In genomic region chr14:59254146-59254910, GRCh38 we compare ENCODE assay signal across 8 cellular contexts.
DNase-seq lines count a peak whose midpoint lies in the region; FAIRE-seq and TF ChIP-seq lines count a peak whose summit lies in the region.

No MANE protein-coding gene starts in this region.

- peaks cover 14 to 52% of the 10 kb centered on the region in 2 donors for H3K4me1 ChIP-seq in muscle layer of duodenum (ENCODE audit: control insufficient read depth in 1 of 2, insufficient read depth in 2 of 2, low read length in 2 of 2)

- no peak for TF ChIP-seq CTCF in GM20000 (IDR thresholded peaks at IDR 0.05; ENCODE audit: extremely low read depth, missing control alignments)

- H3K27ac ChIP-seq in muscle layer of duodenum (ENCODE audit: low read length): peak overlapping the region; percentile 68

- H3K36me3 ChIP-seq in MG63 (no peaks in the 10 kb centered on the region), muscle layer of duodenum (ENCODE audit: control insufficient read depth in 1 of 2, insufficient read depth in 2 of 2, low read length in 2 of 2) (no peaks in the 10 kb centered on the region)

- no peak for FAIRE-seq in GM12892 (lab: Jason Lieb, UNC)

- peak; percentile 77 for DNase-seq in Ammon's horn (ENCODE audit: low spot score)
- DNase-seq in MG63: peak; percentile 87
- DNase-seq in dermis blood vessel endothelial cell: peak; percentile 49
- DNase-seq in COLO668 (lab: John Stamatoyannopoulos, UW; ENCODE audit: unreplicated experiment): no peak
- no peak for DNase-seq in KG1 (lab: John Stamatoyannopoulos, UW)
- no peak for DNase-seq in GM20000 (ENCODE audit: low spot score)
- no peak for DNase-seq in GM12892 (ENCODE audit: insufficient read length)

- no peak overlapping the region for H3K4me3 ChIP-seq in MG63
- no peak overlapping the region for H3K4me3 ChIP-seq in muscle layer of duodenum (ENCODE audit: low read depth in 1 of 2, low read length in 2 of 2)

- H3K27me3 ChIP-seq in MG63 (no peaks in the 10 kb centered on the region), muscle layer of duodenum (ENCODE audit: low read depth, low read length) (no peaks in the 10 kb centered on the region)

- H3K9me3 ChIP-seq in MG63: no peaks in the 10 kb centered on the region
- no peaks in the 10 kb centered on the region for H3K9me3 ChIP-seq in muscle layer of duodenum (ENCODE audit: control insufficient read depth in 1 of 2, low read length in 2 of 2)

- no peak for TF ChIP-seq POLR2A in GM12892 (IDR thresholded peaks at IDR 0.05; ENCODE audit: low read depth, low read length)

Comparison
In these comparisons a context has a peak if more than half of its experiments do, and no peak if none do; other contexts are left out.
1. DNase-seq: peak in Ammon's horn (single experiment), MG63 (single experiment) and dermis blood vessel endothelial cell (single experiment); none in COLO668 (single experiment), KG1 (single experiment), GM20000 (single experiment) and GM12892 (single experiment).